ENCODE assay signal across 1 cellular context in genomic region chr16:4350787-4351659, GRCh38.
TF ChIP-seq lines count a peak whose summit lies in the region.

Gene PAM16 (minus strand): TSS chr16:4351321. CDS start chr16:4351234, 87 bp downstream.

TF ChIP-seq in K562, 482 proteins besides CTCF, POLR2A, EP300 and RAD21 (continued from another document and continues in another):
- TF ChIP-seq VEZF1 (CRISPR knock-in tag; IDR thresholded peaks at IDR 0.05) (peak; percentile 35; the same call in 1 of the 2 replicates), POLR2G (IDR thresholded peaks at IDR 0.05; ENCODE audit: low read depth, low read length) (peak; percentile 94), E2F4 (CRISPR knock-in tag; IDR thresholded peaks at IDR 0.05; ENCODE audit: low read depth) (no peak), NR2F6 (CRISPR knock-in tag; IDR thresholded peaks at IDR 0.05) (0 out of 2 replicates have a peak, but pooled peaks have one; percentile 51), FOXP1 (CRISPR knock-in tag; IDR thresholded peaks at IDR 0.05) (no peak), DNMT1 (IDR thresholded peaks at IDR 0.05) (no peak), EP400 (IDR thresholded peaks at IDR 0.05) (peak; percentile 50; the same call in 1 of the 2 replicates), ZNF655 (CRISPR knock-in tag; IDR thresholded peaks at IDR 0.05) (no peak), HNRNPLL (IDR thresholded peaks at IDR 0.05; ENCODE audit: low read depth, low read length, poor library complexity, severe bottlenecking) (no peak), HMG20B (CRISPR knock-in tag; IDR thresholded peaks at IDR 0.05) (no peak), RB1 (IDR thresholded peaks at IDR 0.05; ENCODE audit: low read depth) (peak; percentile 62; the same call in 1 of the 2 replicates), MXD1 (CRISPR knock-in tag; IDR thresholded peaks at IDR 0.05; ENCODE audit: borderline replicate concordance, poor library complexity, severe bottlenecking) (peak; percentile 61), RBBP5 (IDR thresholded peaks at IDR 0.05; ENCODE audit: borderline replicate concordance, insufficient read depth, low read length, poor library complexity, severe bottlenecking) (peak; percentile 83), NFXL1 (CRISPR knock-in tag; IDR thresholded peaks at IDR 0.05) (no peak), ESRRB (CRISPR knock-in tag; IDR thresholded peaks at IDR 0.05; ENCODE audit: borderline replicate concordance) (no peak), KAT7 (CRISPR knock-in tag; IDR thresholded peaks at IDR 0.05; ENCODE audit: borderline replicate concordance) (no peak), IRF2 (CRISPR knock-in tag; IDR thresholded peaks at IDR 0.05) (peak; percentile 18; the same call in 1 of the 2 replicates), NCOR1 (IDR thresholded peaks at IDR 0.05) (no peak), CREM (IDR thresholded peaks at IDR 0.05; ENCODE audit: low read depth) (peak; percentile 24; the same call in 1 of the 2 replicates), REST (CRISPR knock-in tag; IDR thresholded peaks at IDR 0.05; ENCODE audit: low read depth) (peak; percentile 72; the same call in 1 of the 2 replicates), ID3 (CRISPR knock-in tag; IDR thresholded peaks at IDR 0.05) (no peak), ID3 (tag; IDR thresholded peaks at IDR 0.05) (peak; percentile 67; the same call in 1 of the 2 replicates), MEF2A (IDR thresholded peaks at IDR 0.05; ENCODE audit: control insufficient read depth, low read depth, low read length) (no peak), RFX1 (IDR thresholded peaks at IDR 0.05) (no peak), ETV6 (IDR thresholded peaks at IDR 0.05; ENCODE audit: borderline replicate concordance in 1 of 2, low read depth in 2 of 2, low read length in 1 of 2) (no peak), ETV6 (CRISPR knock-in tag; IDR thresholded peaks at IDR 0.05; ENCODE audit: borderline replicate concordance) (no peak), SNIP1 (IDR thresholded peaks at IDR 0.05; ENCODE audit: low read depth) (no peak), PRMT5 (CRISPR knock-in tag; IDR thresholded peaks at IDR 0.05) (no peak), NR2C2 (CRISPR knock-in tag; IDR thresholded peaks at IDR 0.05) (peak; percentile 94), NR2C2 (tag; IDR thresholded peaks at IDR 0.05) (peak; percentile 99), MYC (IDR thresholded peaks at IDR 0.05; ENCODE audit: low read depth, low read length) (peak; percentile 93), MYC (CRISPR knock-in tag; IDR thresholded peaks at IDR 0.05; ENCODE audit: borderline replicate concordance, low read depth) (peak; percentile 27; the same call in 1 of the 2 replicates), TAF1 (IDR thresholded peaks at IDR 0.05; ENCODE audit: control insufficient read depth, extremely low read depth, insufficient read depth, low read length, severe bottlenecking) (peak; percentile 74), ZNF277 (CRISPR knock-in tag; IDR thresholded peaks at IDR 0.05; ENCODE audit: borderline replicate concordance) (no peak), ZNF134 (CRISPR knock-in tag; conservative IDR thresholded peaks at IDR 0.05) (no peak), NFE2L1 (tag; IDR thresholded peaks at IDR 0.05; ENCODE audit: borderline replicate concordance, low read depth) (no peak), ZBTB17 (CRISPR knock-in tag; IDR thresholded peaks at IDR 0.05) (no peak), KAT8 (IDR thresholded peaks at IDR 0.05; ENCODE audit: low read depth) (no peak), GTF2F1 (IDR thresholded peaks at IDR 0.05; ENCODE audit: low read depth, low read length) (no peak), NONO (IDR thresholded peaks at IDR 0.05; ENCODE audit: low read depth in 2 of 2, low read length in 1 of 2) (peak in 1 of 2 experiments; percentile 77; a peak in 2 of 4 replicates), SRSF9 (IDR thresholded peaks at IDR 0.05; ENCODE audit: borderline replicate concordance, low read depth, low read length) (no peak), ZNF253 (CRISPR knock-in tag; conservative IDR thresholded peaks at IDR 0.05) (no peak), E2F6 (IDR thresholded peaks at IDR 0.05; ENCODE audit: borderline replicate concordance in 1 of 2, extremely low read depth in 1 of 2, insufficient read depth in 1 of 2, insufficient read length in 1 of 2, low read depth in 1 of 2, low read length in 1 of 2, poor library complexity in 1 of 2, severe bottlenecking in 1 of 2) (peak in 1 of 2 experiments; percentile 89), FIP1L1 (IDR thresholded peaks at IDR 0.05; ENCODE audit: low read depth, low read length, poor library complexity, severe bottlenecking) (peak; percentile 51), CREB3 (tag; conservative IDR thresholded peaks at IDR 0.05; ENCODE audit: low read depth) (no peak), FOXM1 (IDR thresholded peaks at IDR 0.05; ENCODE audit: low read depth) (no peak), FOXM1 (CRISPR knock-in tag; IDR thresholded peaks at IDR 0.05; ENCODE audit: low read depth) (no peak), SMAD2 (IDR thresholded peaks at IDR 0.05; ENCODE audit: low read depth, low read length) (no peak), ELF1 (tag; IDR thresholded peaks at IDR 0.05) (peak; percentile 79), ZNF398 (CRISPR knock-in tag; IDR thresholded peaks at IDR 0.05) (no peak), ELK3 (CRISPR knock-in tag; IDR thresholded peaks at IDR 0.05) (no peak), NEUROD1 (IDR thresholded peaks at IDR 0.05; ENCODE audit: borderline replicate concordance, low read depth, low read length, partially characterized antibody) (no peak), USF1 (CRISPR knock-in tag; IDR thresholded peaks at IDR 0.05) (no peak), CCNT2 (IDR thresholded peaks at IDR 0.05; ENCODE audit: borderline replicate concordance, extremely low read depth, insufficient read length, low read depth, low read length) (peak; percentile 65), HEY1 (CRISPR knock-in tag; IDR thresholded peaks at IDR 0.05; ENCODE audit: borderline replicate concordance) (no peak)
